ENCODE assay signal across 1 cellular context in the genomic region with DNA sequence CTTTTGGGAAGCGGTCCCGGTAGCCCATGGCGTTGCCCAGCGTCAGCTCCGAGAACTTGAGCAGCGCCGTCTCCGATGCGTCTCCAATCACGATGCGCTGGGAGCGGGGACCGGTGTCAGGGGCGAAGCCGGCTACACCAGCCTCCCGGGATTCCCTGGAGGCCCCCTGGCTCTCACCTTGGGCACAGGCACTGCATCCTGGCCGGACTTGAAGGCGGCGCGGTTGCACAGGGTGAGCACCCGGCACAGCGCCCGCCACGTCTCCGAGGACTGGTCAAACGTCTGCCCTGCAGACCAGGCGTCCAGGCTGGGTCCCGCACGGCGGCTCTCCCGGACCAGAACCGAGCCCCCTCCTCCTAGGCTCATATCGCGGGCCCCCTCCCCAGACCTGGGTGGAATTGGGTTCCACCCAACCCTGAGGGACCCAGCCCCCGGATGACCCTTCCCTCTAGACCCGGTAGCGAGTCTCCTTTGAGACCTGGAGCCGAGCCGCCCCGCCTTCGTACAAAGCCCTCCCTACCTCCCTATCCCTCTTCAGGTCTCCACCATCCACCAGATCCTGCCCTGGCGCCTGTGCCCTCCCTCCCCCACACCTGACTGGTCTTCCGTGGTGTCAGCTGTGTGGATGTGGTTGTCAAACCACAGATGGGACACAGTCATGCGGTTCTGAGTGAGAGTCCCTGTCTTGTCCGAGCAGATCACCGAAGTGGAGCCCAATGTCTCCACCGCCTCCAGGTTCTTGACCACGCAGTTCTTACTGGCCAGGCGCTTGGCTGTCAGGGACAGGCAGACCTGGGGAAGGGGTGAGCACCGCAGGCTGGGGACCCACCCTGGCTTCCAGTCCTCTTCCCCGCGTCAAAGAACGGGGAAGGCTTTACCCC.
TF ChIP-seq lines count a peak whose summit lies in the region.

No MANE protein-coding gene starts in this region.

TF ChIP-seq in HEK293, 187 proteins besides CTCF, POLR2A, EP300 and RAD21 (continued from another document and continues in another):
- TF ChIP-seq, protein P1, sequence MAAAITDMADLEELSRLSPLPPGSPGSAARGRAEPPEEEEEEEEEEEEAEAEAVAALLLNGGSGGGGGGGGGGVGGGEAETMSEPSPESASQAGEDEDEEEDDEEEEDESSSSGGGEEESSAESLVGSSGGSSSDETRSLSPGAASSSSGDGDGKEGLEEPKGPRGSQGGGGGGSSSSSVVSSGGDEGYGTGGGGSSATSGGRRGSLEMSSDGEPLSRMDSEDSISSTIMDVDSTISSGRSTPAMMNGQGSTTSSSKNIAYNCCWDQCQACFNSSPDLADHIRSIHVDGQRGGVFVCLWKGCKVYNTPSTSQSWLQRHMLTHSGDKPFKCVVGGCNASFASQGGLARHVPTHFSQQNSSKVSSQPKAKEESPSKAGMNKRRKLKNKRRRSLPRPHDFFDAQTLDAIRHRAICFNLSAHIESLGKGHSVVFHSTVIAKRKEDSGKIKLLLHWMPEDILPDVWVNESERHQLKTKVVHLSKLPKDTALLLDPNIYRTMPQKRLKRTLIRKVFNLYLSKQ (tag by site-specific recombination; IDR thresholded peaks at IDR 0.05; ENCODE audit: borderline replicate concordance) = no peak
- no peak for TF ChIP-seq ZBTB17 (tag by site-specific recombination; IDR thresholded peaks at IDR 0.05)
- TF ChIP-seq ZNF501 (tag by site-specific recombination; IDR thresholded peaks at IDR 0.05) = no peak; the same call in 1 of the 2 replicates
- no peak for TF ChIP-seq ZNF621 (tag by site-specific recombination; IDR thresholded peaks at IDR 0.05)
- TF ChIP-seq ZNF555 (tag by site-specific recombination; conservative IDR thresholded peaks at IDR 0.05) = no peak
- no peak for TF ChIP-seq KLF9 (tag by site-specific recombination; IDR thresholded peaks at IDR 0.05; ENCODE audit: low read depth)
- TF ChIP-seq, protein P2, sequence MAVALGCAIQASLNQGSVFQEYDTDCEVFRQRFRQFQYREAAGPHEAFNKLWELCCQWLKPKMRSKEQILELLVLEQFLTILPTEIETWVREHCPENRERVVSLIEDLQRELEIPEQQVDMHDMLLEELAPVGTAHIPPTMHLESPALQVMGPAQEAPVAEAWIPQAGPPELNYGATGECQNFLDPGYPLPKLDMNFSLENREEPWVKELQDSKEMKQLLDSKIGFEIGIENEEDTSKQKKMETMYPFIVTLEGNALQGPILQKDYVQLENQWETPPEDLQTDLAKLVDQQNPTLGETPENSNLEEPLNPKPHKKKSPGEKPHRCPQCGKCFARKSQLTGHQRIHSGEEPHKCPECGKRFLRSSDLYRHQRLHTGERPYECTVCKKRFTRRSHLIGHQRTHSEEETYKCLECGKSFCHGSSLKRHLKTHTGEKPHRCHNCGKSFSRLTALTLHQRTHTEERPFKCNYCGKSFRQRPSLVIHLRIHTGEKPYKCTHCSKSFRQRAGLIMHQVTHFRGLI (tag by site-specific recombination; IDR thresholded peaks at IDR 0.05) = no peak
- TF ChIP-seq, protein P3, sequence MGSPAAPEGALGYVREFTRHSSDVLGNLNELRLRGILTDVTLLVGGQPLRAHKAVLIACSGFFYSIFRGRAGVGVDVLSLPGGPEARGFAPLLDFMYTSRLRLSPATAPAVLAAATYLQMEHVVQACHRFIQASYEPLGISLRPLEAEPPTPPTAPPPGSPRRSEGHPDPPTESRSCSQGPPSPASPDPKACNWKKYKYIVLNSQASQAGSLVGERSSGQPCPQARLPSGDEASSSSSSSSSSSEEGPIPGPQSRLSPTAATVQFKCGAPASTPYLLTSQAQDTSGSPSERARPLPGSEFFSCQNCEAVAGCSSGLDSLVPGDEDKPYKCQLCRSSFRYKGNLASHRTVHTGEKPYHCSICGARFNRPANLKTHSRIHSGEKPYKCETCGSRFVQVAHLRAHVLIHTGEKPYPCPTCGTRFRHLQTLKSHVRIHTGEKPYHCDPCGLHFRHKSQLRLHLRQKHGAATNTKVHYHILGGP (tag by site-specific recombination; IDR thresholded peaks at IDR 0.05) = no peak
- peak; percentile 56; the same call in 1 of the 2 replicates for TF ChIP-seq ZNF777 (tag by site-specific recombination; IDR thresholded peaks at IDR 0.05; ENCODE audit: borderline replicate concordance)
- TF ChIP-seq ZNF677 (tag by site-specific recombination; IDR thresholded peaks at IDR 0.05) = 0 out of 2 replicates have a peak, but pooled peaks have one; percentile 36
- peak; percentile 91 for TF ChIP-seq ZNF335 (tag by site-specific recombination; conservative IDR thresholded peaks at IDR 0.05)
- TF ChIP-seq IKZF3 (tag by site-specific recombination; IDR thresholded peaks at IDR 0.05) = 0 out of 2 replicates have a peak, but pooled peaks have one; percentile 54
- TF ChIP-seq ZNF561 (tag by site-specific recombination; IDR thresholded peaks at IDR 0.05; ENCODE audit: borderline replicate concordance) = no peak
- no peak for TF ChIP-seq ZNF549 (tag by site-specific recombination; IDR thresholded peaks at IDR 0.05)
- TF ChIP-seq ZNF112 (tag by site-specific recombination; IDR thresholded peaks at IDR 0.05) = no peak
- TF ChIP-seq ZNF529 (tag by site-specific recombination; IDR thresholded peaks at IDR 0.05; ENCODE audit: insufficient replicate concordance) = no peak
- TF ChIP-seq, protein P4, sequence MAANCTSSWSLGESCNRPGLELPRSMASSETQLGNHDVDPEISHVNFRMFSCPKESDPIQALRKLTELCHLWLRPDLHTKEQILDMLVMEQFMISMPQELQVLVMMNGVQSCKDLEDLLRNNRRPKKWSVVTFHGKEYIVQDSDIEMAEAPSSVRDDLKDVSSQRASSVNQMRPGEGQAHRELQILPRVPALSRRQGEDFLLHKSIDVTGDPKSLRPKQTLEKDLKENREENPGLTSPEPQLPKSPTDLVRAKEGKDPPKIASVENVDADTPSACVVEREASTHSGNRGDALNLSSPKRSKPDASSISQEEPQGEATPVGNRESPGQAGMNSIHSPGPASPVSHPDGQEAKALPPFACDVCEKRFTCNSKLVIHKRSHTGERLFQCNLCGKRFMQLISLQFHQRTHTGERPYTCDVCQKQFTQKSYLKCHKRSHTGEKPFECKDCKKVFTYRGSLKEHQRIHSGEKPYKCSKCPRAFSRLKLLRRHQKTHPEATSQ (tag by site-specific recombination; IDR thresholded peaks at IDR 0.05) = no peak; the same call in 1 of the 2 replicates
- TF ChIP-seq, protein P5, sequence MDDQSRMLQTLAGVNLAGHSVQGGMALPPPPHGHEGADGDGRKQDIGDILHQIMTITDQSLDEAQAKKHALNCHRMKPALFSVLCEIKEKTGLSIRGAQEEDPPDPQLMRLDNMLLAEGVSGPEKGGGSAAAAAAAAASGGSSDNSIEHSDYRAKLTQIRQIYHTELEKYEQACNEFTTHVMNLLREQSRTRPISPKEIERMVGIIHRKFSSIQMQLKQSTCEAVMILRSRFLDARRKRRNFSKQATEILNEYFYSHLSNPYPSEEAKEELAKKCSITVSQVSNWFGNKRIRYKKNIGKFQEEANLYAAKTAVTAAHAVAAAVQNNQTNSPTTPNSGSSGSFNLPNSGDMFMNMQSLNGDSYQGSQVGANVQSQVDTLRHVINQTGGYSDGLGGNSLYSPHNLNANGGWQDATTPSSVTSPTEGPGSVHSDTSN (CRISPR knock-in tag; IDR thresholded peaks at IDR 0.05) = no peak
- TF ChIP-seq ZNF214 (tag by site-specific recombination; IDR thresholded peaks at IDR 0.05; ENCODE audit: borderline replicate concordance) = no peak
- TF ChIP-seq, protein P6, sequence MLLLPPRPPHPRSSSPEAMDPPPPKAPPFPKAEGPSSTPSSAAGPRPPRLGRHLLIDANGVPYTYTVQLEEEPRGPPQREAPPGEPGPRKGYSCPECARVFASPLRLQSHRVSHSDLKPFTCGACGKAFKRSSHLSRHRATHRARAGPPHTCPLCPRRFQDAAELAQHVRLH (tag by site-specific recombination; IDR thresholded peaks at IDR 0.05) = no peak
- TF ChIP-seq, protein P7, sequence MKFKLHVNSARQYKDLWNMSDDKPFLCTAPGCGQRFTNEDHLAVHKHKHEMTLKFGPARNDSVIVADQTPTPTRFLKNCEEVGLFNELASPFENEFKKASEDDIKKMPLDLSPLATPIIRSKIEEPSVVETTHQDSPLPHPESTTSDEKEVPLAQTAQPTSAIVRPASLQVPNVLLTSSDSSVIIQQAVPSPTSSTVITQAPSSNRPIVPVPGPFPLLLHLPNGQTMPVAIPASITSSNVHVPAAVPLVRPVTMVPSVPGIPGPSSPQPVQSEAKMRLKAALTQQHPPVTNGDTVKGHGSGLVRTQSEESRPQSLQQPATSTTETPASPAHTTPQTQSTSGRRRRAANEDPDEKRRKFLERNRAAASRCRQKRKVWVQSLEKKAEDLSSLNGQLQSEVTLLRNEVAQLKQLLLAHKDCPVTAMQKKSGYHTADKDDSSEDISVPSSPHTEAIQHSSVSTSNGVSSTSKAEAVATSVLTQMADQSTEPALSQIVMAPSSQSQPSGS (tag by site-specific recombination; IDR thresholded peaks at IDR 0.05; ENCODE audit: low read depth) = no peak
- no peak for TF ChIP-seq ZNF48 (tag by site-specific recombination; IDR thresholded peaks at IDR 0.05)
- 0 out of 2 replicates have a peak, but pooled peaks have one; percentile 29 for TF ChIP-seq ZSCAN23 (tag by site-specific recombination; IDR thresholded peaks at IDR 0.05)
- 0 out of 2 replicates have a peak, but pooled peaks have one; percentile 39 for TF ChIP-seq ZNF423 (tag by site-specific recombination; IDR thresholded peaks at IDR 0.05)
- TF ChIP-seq GFI1B (tag by site-specific recombination; IDR thresholded peaks at IDR 0.05) = no peak
- no peak for TF ChIP-seq ZNF10 (tag by site-specific recombination; IDR thresholded peaks at IDR 0.05)
- no peak for TF ChIP-seq ZNF140 (tag by site-specific recombination; IDR thresholded peaks at IDR 0.05)
- TF ChIP-seq BCL11A (tag by site-specific recombination; IDR thresholded peaks at IDR 0.05; ENCODE audit: low read depth) = no peak
- no peak for TF ChIP-seq ZNF560 (tag by site-specific recombination; IDR thresholded peaks at IDR 0.05; ENCODE audit: borderline replicate concordance)
- TF ChIP-seq ZNF341 (tag by site-specific recombination; IDR thresholded peaks at IDR 0.05; ENCODE audit: low read depth) = peak; percentile 23; the same call in 1 of the 2 replicates
- TF ChIP-seq, protein P8, sequence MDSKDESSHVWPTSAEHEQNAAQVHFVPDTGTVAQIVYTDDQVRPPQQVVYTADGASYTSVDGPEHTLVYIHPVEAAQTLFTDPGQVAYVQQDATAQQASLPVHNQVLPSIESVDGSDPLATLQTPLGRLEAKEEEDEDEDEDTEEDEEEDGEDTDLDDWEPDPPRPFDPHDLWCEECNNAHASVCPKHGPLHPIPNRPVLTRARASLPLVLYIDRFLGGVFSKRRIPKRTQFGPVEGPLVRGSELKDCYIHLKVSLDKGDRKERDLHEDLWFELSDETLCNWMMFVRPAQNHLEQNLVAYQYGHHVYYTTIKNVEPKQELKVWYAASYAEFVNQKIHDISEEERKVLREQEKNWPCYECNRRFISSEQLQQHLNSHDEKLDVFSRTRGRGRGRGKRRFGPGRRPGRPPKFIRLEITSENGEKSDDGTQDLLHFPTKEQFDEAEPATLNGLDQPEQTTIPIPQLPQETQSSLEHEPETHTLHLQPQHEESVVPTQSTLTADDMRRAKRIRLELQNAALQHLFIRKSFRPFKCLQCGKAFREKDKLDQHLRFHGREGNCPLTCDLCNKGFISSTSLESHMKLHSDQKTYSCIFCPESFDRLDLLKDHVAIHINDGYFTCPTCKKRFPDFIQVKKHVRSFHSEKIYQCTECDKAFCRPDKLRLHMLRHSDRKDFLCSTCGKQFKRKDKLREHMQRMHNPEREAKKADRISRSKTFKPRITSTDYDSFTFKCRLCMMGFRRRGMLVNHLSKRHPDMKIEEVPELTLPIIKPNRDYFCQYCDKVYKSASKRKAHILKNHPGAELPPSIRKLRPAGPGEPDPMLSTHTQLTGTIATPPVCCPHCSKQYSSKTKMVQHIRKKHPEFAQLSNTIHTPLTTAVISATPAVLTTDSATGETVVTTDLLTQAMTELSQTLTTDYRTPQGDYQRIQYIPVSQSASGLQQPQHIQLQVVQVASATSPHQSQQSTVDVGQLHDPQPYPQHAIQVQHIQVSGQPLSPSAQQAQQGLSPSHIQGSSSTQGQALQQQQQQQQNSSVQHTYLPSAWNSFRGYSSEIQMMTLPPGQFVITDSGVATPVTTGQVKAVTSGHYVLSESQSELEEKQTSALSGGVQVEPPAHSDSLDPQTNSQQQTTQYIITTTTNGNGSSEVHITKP (tag by site-specific recombination; IDR thresholded peaks at IDR 0.05) = no peak
- TF ChIP-seq, protein P9, sequence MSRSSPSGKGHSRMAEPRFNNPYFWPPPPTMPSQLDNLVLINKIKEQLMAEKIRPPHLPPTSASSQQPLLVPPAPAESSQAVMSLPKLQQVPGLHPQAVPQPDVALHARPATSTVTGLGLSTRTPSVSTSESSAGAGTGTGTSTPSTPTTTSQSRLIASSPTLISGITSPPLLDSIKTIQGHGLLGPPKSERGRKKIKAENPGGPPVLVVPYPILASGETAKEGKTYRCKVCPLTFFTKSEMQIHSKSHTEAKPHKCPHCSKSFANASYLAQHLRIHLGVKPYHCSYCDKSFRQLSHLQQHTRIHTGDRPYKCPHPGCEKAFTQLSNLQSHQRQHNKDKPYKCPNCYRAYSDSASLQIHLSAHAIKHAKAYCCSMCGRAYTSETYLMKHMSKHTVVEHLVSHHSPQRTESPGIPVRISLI (tag by site-specific recombination; IDR thresholded peaks at IDR 0.05) = no peak
- TF ChIP-seq, protein P10, sequence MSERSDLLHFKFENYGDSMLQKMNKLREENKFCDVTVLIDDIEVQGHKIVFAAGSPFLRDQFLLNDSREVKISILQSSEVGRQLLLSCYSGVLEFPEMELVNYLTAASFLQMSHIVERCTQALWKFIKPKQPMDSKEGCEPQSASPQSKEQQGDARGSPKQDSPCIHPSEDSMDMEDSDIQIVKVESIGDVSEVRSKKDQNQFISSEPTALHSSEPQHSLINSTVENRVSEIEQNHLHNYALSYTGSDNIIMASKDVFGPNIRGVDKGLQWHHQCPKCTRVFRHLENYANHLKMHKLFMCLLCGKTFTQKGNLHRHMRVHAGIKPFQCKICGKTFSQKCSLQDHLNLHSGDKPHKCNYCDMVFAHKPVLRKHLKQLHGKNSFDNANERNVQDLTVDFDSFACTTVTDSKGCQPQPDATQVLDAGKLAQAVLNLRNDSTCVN (tag by site-specific recombination; optimal IDR thresholded peaks at IDR 0.05) = no peak
- TF ChIP-seq SETDB1 (IDR thresholded peaks at IDR 0.05; ENCODE audit: insufficient read length, low read length) = no peak
- no peak for TF ChIP-seq ZNF302 (tag by site-specific recombination; IDR thresholded peaks at IDR 0.05; ENCODE audit: low read depth)
- TF ChIP-seq, protein P11, sequence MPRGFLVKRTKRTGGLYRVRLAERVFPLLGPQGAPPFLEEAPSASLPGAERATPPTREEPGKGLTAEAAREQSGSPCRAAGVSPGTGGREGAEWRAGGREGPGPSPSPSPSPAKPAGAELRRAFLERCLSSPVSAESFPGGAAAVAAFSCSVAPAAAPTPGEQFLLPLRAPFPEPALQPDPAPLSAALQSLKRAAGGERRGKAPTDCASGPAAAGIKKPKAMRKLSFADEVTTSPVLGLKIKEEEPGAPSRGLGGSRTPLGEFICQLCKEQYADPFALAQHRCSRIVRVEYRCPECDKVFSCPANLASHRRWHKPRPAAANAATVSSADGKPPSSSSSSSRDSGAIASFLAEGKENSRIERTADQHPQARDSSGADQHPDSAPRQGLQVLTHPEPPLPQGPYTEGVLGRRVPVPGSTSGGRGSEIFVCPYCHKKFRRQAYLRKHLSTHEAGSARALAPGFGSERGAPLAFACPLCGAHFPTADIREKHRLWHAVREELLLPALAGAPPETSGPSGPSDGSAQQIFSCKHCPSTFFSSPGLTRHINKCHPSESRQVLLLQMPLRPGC (tag by site-specific recombination; IDR thresholded peaks at IDR 0.05) = 0 out of 2 replicates have a peak, but pooled peaks have one; percentile 9
- no peak for TF ChIP-seq HOXD13 (CRISPR knock-in tag; IDR thresholded peaks at IDR 0.05; ENCODE audit: borderline replicate concordance)
- TF ChIP-seq ZNF391 (tag by site-specific recombination; IDR thresholded peaks at IDR 0.05; ENCODE audit: borderline replicate concordance, low read depth) = no peak
- no peak for TF ChIP-seq ZFP3 (tag by site-specific recombination; IDR thresholded peaks at IDR 0.05; ENCODE audit: low read depth)
- no peak for TF ChIP-seq ZBTB7A (tag by site-specific recombination; IDR thresholded peaks at IDR 0.05; ENCODE audit: low read depth)
